In genomic region chr12:123387508-123388217, GRCh38 we compare ENCODE assay signal across 8 cellular contexts. TPM values are rescaled to one million over a fixed set of nuclear protein-coding genes. Genes with fewer than 3 reads are reported as not detected.
A peak's percentile ranks its signal among the peaks of the same experiment; 100 is the strongest.
DNase-seq lines count a peak whose midpoint lies in the region; ATAC-seq and TF ChIP-seq lines count a peak whose summit lies in the region.

No MANE protein-coding gene starts in this region.

- POLR2A ChIA-PET in naive thymus-derived CD8-positive, alpha-beta T cell (lab: Charles Lee) = interaction anchor here (0.6 to 6.2 kb wide), 9 partner anchors 18 to 155 kb away, joined by 3 to 72 read pairs (median 3); partner anchors contain the start of genes MPHOSPH9, MTRFR, SBNO1 and SNRNP35

- peaks cover 74% of the 10 kb centered on the region for H3K79me2 ChIP-seq in Loucy (ENCODE audit: insufficient read depth, low read length)

- H3K9me2 ChIP-seq in Loucy (replicated peaks; ENCODE audit: low read depth, low read length) = no peaks in the 10 kb centered on the region

- H3K36me3 Mint-ChIP-seq in naive thymus-derived CD8-positive, alpha-beta T cell = peaks cover 0 to 22% (median 0%) of the 10 kb centered on the region in 3 donors

- peak overlapping the region; percentile 82 for H2AFZ ChIP-seq in Loucy (ENCODE audit: low read length)

- peak overlapping the region; percentile 88 for H3K4me3 ChIP-seq in Loucy (ENCODE audit: low read length, poor library complexity, severe bottlenecking)

- no peaks in the 10 kb centered on the region for H3K9me3 Mint-ChIP-seq in naive thymus-derived CD8-positive, alpha-beta T cell

- peak; percentile 16 to 26 for DNase-seq in AML-193 (lab: John Stamatoyannopoulos, UW)
- DNase-seq in caudate nucleus (lab: John Stamatoyannopoulos, UW) = no peak
- DNase-seq in naive thymus-derived CD8-positive, alpha-beta T cell = no peak
- no peak for DNase-seq in pons (ENCODE audit: low spot score)

- H3K27me3 Mint-ChIP-seq in naive thymus-derived CD8-positive, alpha-beta T cell = no peaks in the 10 kb centered on the region

- peak overlapping the region; percentile 89 for H3K4me2 ChIP-seq in Loucy (ENCODE audit: low read depth, low read length, poor library complexity, severe bottlenecking)

- peak overlapping the region; percentile 57 to 93 (median 86) for H3K27ac Mint-ChIP-seq in naive thymus-derived CD8-positive, alpha-beta T cell

- H3F3A ChIP-seq in Loucy (ENCODE audit: low read depth) = no peaks in the 10 kb centered on the region

- TF ChIP-seq CTCF in Loucy (conservative IDR thresholded peaks at IDR 0.05; ENCODE audit: low read length) = no peak

- H3K36me3 ChIP-seq in Loucy (ENCODE audit: insufficient read depth, low read length) = peaks cover 18% of the 10 kb centered on the region; the same call in 1 of the 2 replicates

- peak overlapping the region; percentile 73 to 92 (median 87) for H3K4me3 Mint-ChIP-seq in naive thymus-derived CD8-positive, alpha-beta T cell

- peaks cover 11 to 53% (median 36%) of the 10 kb centered on the region in 4 donors for H3K4me1 Mint-ChIP-seq in naive thymus-derived CD8-positive, alpha-beta T cell

- ATAC-seq in naive thymus-derived CD8-positive, alpha-beta T cell = no peak
- no peak for ATAC-seq in GM21723 (IDR thresholded peaks at IDR 0.05; ENCODE audit: unreplicated experiment)
- no peak for ATAC-seq in GM21447 (IDR thresholded peaks at IDR 0.05; ENCODE audit: unreplicated experiment)
- ATAC-seq in HG02798 (IDR thresholded peaks at IDR 0.05; ENCODE audit: poor library complexity, unreplicated experiment) = no peak

- H3K9me3 ChIP-seq in Loucy (ENCODE audit: insufficient read depth, low read depth, low read length) = no peaks in the 10 kb centered on the region

- H3K9ac ChIP-seq in Loucy (ENCODE audit: low read depth, low read length, poor library complexity, severe bottlenecking) = peak overlapping the region; percentile 77

- H4K20me1 ChIP-seq in Loucy (ENCODE audit: insufficient read depth, low read length, poor library complexity, severe bottlenecking) = peaks cover 15% of the 10 kb centered on the region

- no peaks in the 10 kb centered on the region for H3K27me3 ChIP-seq in Loucy (ENCODE audit: insufficient read depth, low read length, poor library complexity, severe bottlenecking)

- peak overlapping the region; percentile 94 for H3K27ac ChIP-seq in caudate nucleus (ENCODE audit: low read depth, low read length)

- H3K4me1 ChIP-seq in Loucy (ENCODE audit: insufficient read depth, low read length, poor library complexity, severe bottlenecking) = peaks cover 57% of the 10 kb centered on the region

RNA-seq across cellular contexts. Expression of gene KMT5A, which starts 3.7 kb away (rescaled TPM):
- total RNA-seq in naive thymus-derived CD8-positive, alpha-beta T cell = 10 to 100 TPM; 23.7 to 26.5 TPM
- polyA plus RNA-seq in naive thymus-derived CD8-positive, alpha-beta T cell = 1 to 10 TPM; 1.0 to 3.3 (median 1.7) TPM

RNA-seq across cellular contexts. Expression of gene SBNO1, which starts 23.0 kb away (rescaled TPM):
- total RNA-seq in naive thymus-derived CD8-positive, alpha-beta T cell = 10 to 100 TPM; 48.0 to 52.1 TPM
- polyA plus RNA-seq in naive thymus-derived CD8-positive, alpha-beta T cell = 10 to 100 TPM; 29.8 to 36.1 (median 36.0) TPM

RNA-seq across cellular contexts. Expression of gene RILPL2, which starts 48.8 kb away (rescaled TPM):
- total RNA-seq in naive thymus-derived CD8-positive, alpha-beta T cell = 1 to 10 TPM; 3.3 TPM
- polyA plus RNA-seq in naive thymus-derived CD8-positive, alpha-beta T cell = 1 to 10 TPM; 3.2 to 4.4 (median 3.9) TPM

Comparison
In these comparisons a context has a peak if more than half of its experiments do, and no peak if none do; other contexts are left out.
1. DNase-seq: peak in AML-193 (2 of 2); none in caudate nucleus (0 of 61), naive thymus-derived CD8-positive, alpha-beta T cell (0 of 10) and pons (single experiment).